In genomic region chr1:70528591-70529333, GRCh38 we compare ENCODE assay signal across 7 cellular contexts.
A peak's percentile ranks its signal among the peaks of the same experiment; 100 is the strongest.
DNase-seq lines count a peak whose midpoint lies in the region; ATAC-seq and TF ChIP-seq lines count a peak whose summit lies in the region.

No MANE protein-coding gene starts in this region.

- no peak overlapping the region for H2AK5ac ChIP-seq in neuronal stem cell (ENCODE audit: low read depth, low read length)

- H3K4me3 Mint-ChIP-seq in effector memory CD8-positive, alpha-beta T cell: no peak overlapping the region

- no peak overlapping the region for H3K18ac ChIP-seq in neuronal stem cell (ENCODE audit: low read length)

- H3K4me3 ChIP-seq in fibroblast of lung (replicated peaks in 1 of 4; ENCODE audit: control extremely low read depth in 1 of 4, insufficient read depth in 1 of 4, low read depth in 3 of 4, low read length in 4 of 4) (no peak overlapping the region), neuronal stem cell (ENCODE audit: low read length in 2 of 2) (no peak overlapping the region)

- H3K79me1 ChIP-seq in neuronal stem cell (ENCODE audit: low read depth, low read length): no peaks in the 10 kb centered on the region

- H3K9ac ChIP-seq in fibroblast of lung (ENCODE audit: insufficient read depth, low read length) (no peak overlapping the region), neuronal stem cell (ENCODE audit: low read depth, low read length, poor library complexity) (no peak overlapping the region)

- H3K9me3 ChIP-seq in fibroblast of lung (ENCODE audit: control insufficient read depth, insufficient read depth, low read depth, low read length) (no peaks in the 10 kb centered on the region), neuronal stem cell (replicated peaks in 1 of 2; ENCODE audit: control insufficient read depth in 2 of 2, insufficient read depth in 1 of 2, low read depth in 1 of 2, low read length in 2 of 2) (no peaks in the 10 kb centered on the region)

- H4K20me1 ChIP-seq in fibroblast of lung (ENCODE audit: control insufficient read depth, extremely low read depth, insufficient read depth, low read length): no peaks in the 10 kb centered on the region

- no peaks in the 10 kb centered on the region for H3K36me3 Mint-ChIP-seq in effector memory CD8-positive, alpha-beta T cell (ENCODE audit: insufficient read depth)

- H3K14ac ChIP-seq in neuronal stem cell (ENCODE audit: low read length): no peak overlapping the region

- no peak overlapping the region for H2BK15ac ChIP-seq in neuronal stem cell (ENCODE audit: low read length)

- WGBS in neuronal stem cell (ENCODE audit: extremely low coverage in 2 of 2, insufficient read length in 2 of 2, insufficient replicate concordance in 1 of 2), 2 donors: no CpG with 5 or more reads among the region's 12 CpGs

- TF ChIP-seq CTCF in fibroblast of lung (conservative IDR thresholded peaks at IDR 0.05 in 1 of 2, IDR thresholded peaks at IDR 0.05 in 1 of 2; ENCODE audit: low read depth in 1 of 2, low read length in 2 of 2): peak; percentile 58 to 77

- no peak overlapping the region for H4K8ac ChIP-seq in neuronal stem cell (ENCODE audit: low read depth, low read length)

- H3K27ac Mint-ChIP-seq in effector memory CD8-positive, alpha-beta T cell: no peak overlapping the region

- no peak overlapping the region for H2AFZ ChIP-seq in fibroblast of lung (ENCODE audit: low read length)
- H2AFZ ChIP-seq in neuronal stem cell (ENCODE audit: low read length): no peak overlapping the region

- peaks cover 0 to 4% of the 10 kb centered on the region in 2 donors for H3K4me1 Mint-ChIP-seq in effector memory CD8-positive, alpha-beta T cell (ENCODE audit: low read depth in 2 of 2)

- H3K9me3 Mint-ChIP-seq in effector memory CD8-positive, alpha-beta T cell: no peaks in the 10 kb centered on the region

- H2BK5ac ChIP-seq in neuronal stem cell (ENCODE audit: low read length): no peak overlapping the region

- H3K36me3 ChIP-seq in fibroblast of lung (ENCODE audit: control insufficient read depth, insufficient read depth, low read length): no peaks in the 10 kb centered on the region
- no peaks in the 10 kb centered on the region for H3K36me3 ChIP-seq in neuronal stem cell (replicated peaks in 1 of 2; ENCODE audit: control insufficient read depth in 2 of 2, insufficient read depth in 2 of 2, low read length in 2 of 2)

- no peak overlapping the region for H3K23ac ChIP-seq in neuronal stem cell (ENCODE audit: low read depth, low read length, poor library complexity)

- H3K27ac ChIP-seq in fibroblast of lung (ENCODE audit: insufficient read depth, low read length) (no peak overlapping the region), neuronal stem cell (replicated peaks; ENCODE audit: low read length) (no peak overlapping the region)

- no peaks in the 10 kb centered on the region for H3K79me2 ChIP-seq in fibroblast of lung (ENCODE audit: control insufficient read depth, insufficient read depth, low read length)

- no peak overlapping the region for H3K4ac ChIP-seq in neuronal stem cell (ENCODE audit: low read length)

- DNase-seq in DMS114 treated with DMSO at 0.1 percent for 48 hours (lab: John Stamatoyannopoulos, UW; ENCODE audit: unreplicated experiment) (peak; percentile 36), RPMI7951 (ENCODE audit: low read depth) (peak; percentile 24), fibroblast of lung (ENCODE audit: low read depth in 2 of 2) (peak; percentile 24 to 33), neuronal stem cell (ENCODE audit: low spot score) (peak; percentile 30)
- no peak for DNase-seq in effector memory CD8-positive, alpha-beta T cell

- H3K27me3 ChIP-seq in fibroblast of lung (ENCODE audit: control insufficient read depth, insufficient read depth, low read length) (no peaks in the 10 kb centered on the region), neuronal stem cell (ENCODE audit: control insufficient read depth in 3 of 3, insufficient read depth in 3 of 3, low read depth in 1 of 3, low read length in 3 of 3) (peaks cover 0 to 13% (median 0%) of the 10 kb centered on the region in 3 experiments)

- H4K91ac ChIP-seq in neuronal stem cell (ENCODE audit: low read depth, low read length, poor library complexity): no peak overlapping the region

- no peaks in the 10 kb centered on the region for H3K4me1 ChIP-seq in fibroblast of lung (ENCODE audit: control insufficient read depth, extremely low read depth, insufficient read depth, low read length)
- H3K4me1 ChIP-seq in neuronal stem cell (ENCODE audit: control insufficient read depth in 2 of 2, insufficient read depth in 1 of 2, low read depth in 1 of 2, low read length in 2 of 2): no peaks in the 10 kb centered on the region

- no peak overlapping the region for H2BK12ac ChIP-seq in neuronal stem cell (ENCODE audit: low read length)

- no peak overlapping the region for H2BK120ac ChIP-seq in neuronal stem cell (ENCODE audit: low read depth, low read length)

- ATAC-seq in GM18868 (IDR thresholded peaks at IDR 0.05; ENCODE audit: unreplicated experiment) (peak; percentile 76), HG03565 (IDR thresholded peaks at IDR 0.05; ENCODE audit: unreplicated experiment) (peak; percentile 73)
- no peak for ATAC-seq in effector memory CD8-positive, alpha-beta T cell (replicated peaks)

- peak overlapping the region; percentile 9 for H3K4me2 ChIP-seq in fibroblast of lung (ENCODE audit: extremely low read depth, insufficient read depth, low read length)
- no peak overlapping the region for H3K4me2 ChIP-seq in neuronal stem cell (ENCODE audit: insufficient read depth, low read length, poor library complexity, severe bottlenecking)

- H3K27me3 Mint-ChIP-seq in effector memory CD8-positive, alpha-beta T cell: peaks cover 24 to 26% of the 10 kb centered on the region in 2 donors

Comparison
In these comparisons a context has a peak if more than half of its experiments do, and no peak if none do; other contexts are left out.
1. DNase-seq: peak in DMS114 treated with DMSO at 0.1 percent for 48 hours (single experiment), RPMI7951 (single experiment), fibroblast of lung (2 of 2) and neuronal stem cell (single experiment); none in effector memory CD8-positive, alpha-beta T cell (0 of 3).